ENCODE assay signal across 20 cellular contexts in genomic region chr2:152464853-152465470, GRCh38.
DNase-seq lines count a peak whose midpoint lies in the region; ATAC-seq and TF ChIP-seq lines count a peak whose summit lies in the region.
"Had no signal": no experiment of that assay in that cellular context is flagged by ENCODE, and none has a peak within 500 bp of the region (broad histone marks: within the 10 kb centered on the region; RNA-seq: fewer than 3 reads in every experiment).

No MANE protein-coding gene starts in this region.

- WGBS in body of pancreas, 2 donors, result 89 to 95% methylated on average over 7 of the region's 7 CpGs

- DNase-seq in DMS53 (lab: John Stamatoyannopoulos, UW) (peak; percentile 0), DMS53 treated with DMSO at 0.1 percent for 48 hours (lab: John Stamatoyannopoulos, UW; ENCODE audit: unreplicated experiment) (no peak), activated B cell treated with CpG ODN at 0.5 μM for 24 hours (no peak), lower lobe of right lung (no peak), body of pancreas (no peak)
- no peak for DNase-seq in activated naive CD4-positive, alpha-beta T cell treated with anti-CD3 and anti-CD28 coated beads, Interleukin-2, amount 50 U/mL, for 16 hours
- DNase-seq: activated gamma-delta T cell treated with Interleukin-2 at 50 U/mL for 16 hours; CD4-positive, alpha-beta T cell; dermis blood vessel endothelial cell; left colon; NCI-H187 treated with DMSO at 0.1 percent for 48 hours; NCI-H748 treated with DMSO at 0.1 percent for 48 hours; posterior cingulate gyrus had no signal

- H3K9me3 Mint-ChIP-seq in activated B cell treated with CpG ODN at 0.5 μM for 24 hours, result no peaks in the 10 kb centered on the region
- H3K9me3 Mint-ChIP-seq: CD4-positive, alpha-beta T cell; T-helper 1 cell treated with Interleukin-12 subunit alpha and Interleukin-12 subunit beta and Interleukin-4 antibody, amounts not matched to agents 30 μg/mL and 1 μg/mL, for 36 hours had no signal

- H3K36me3 ChIP-seq in lower lobe of right lung, result no peaks in the 10 kb centered on the region
- H3K36me3 ChIP-seq in body of pancreas (replicated peaks in 1 of 2; ENCODE audit: insufficient read depth in 1 of 2, low read depth in 2 of 2), result no peaks in the 10 kb centered on the region
- H3K36me3 ChIP-seq: esophagus muscularis mucosa had no signal

- no peaks in the 10 kb centered on the region for H3K27me3 ChIP-seq in layer of hippocampus (ENCODE audit: control insufficient read depth, insufficient read depth, low read length)
- no peaks in the 10 kb centered on the region for H3K27me3 ChIP-seq in lower lobe of right lung (ENCODE audit: low read depth)
- no peaks in the 10 kb centered on the region for H3K27me3 ChIP-seq in body of pancreas
- H3K27me3 ChIP-seq: esophagus muscularis mucosa, hepatocyte had no signal

- H3K4me3 Mint-ChIP-seq in activated B cell treated with CpG ODN at 0.5 μM for 24 hours, result no peak overlapping the region
- H3K4me3 Mint-ChIP-seq: CD4-positive, alpha-beta T cell; T-helper 1 cell treated with Interleukin-12 subunit alpha and Interleukin-12 subunit beta and Interleukin-4 antibody, amounts not matched to agents 30 μg/mL and 1 μg/mL, for 36 hours had no signal

- POLR2A ChIA-PET in activated B cell treated with CpG ODN at 0.5 μM for 24 hours (lab: Charles Lee), result no interaction called here

- H3K27ac Mint-ChIP-seq in activated B cell treated with CpG ODN at 0.5 μM for 24 hours, result peak overlapping the region; percentile 70
- H3K27ac Mint-ChIP-seq: CD4-positive, alpha-beta T cell; T-helper 1 cell treated with Interleukin-12 subunit alpha and Interleukin-12 subunit beta and Interleukin-4 antibody, amounts not matched to agents 30 μg/mL and 1 μg/mL, for 36 hours had no signal

- CTCF ChIA-PET in activated B cell treated with CpG ODN at 0.5 μM for 24 hours (lab: Charles Lee), result interaction anchor here (1.6 kb wide), 1 partner anchor 171 kb away, joined by 4 read pairs; no protein-coding TSS in a partner anchor

- H3K4me1 ChIP-seq in lower lobe of right lung (peaks cover 55% of the 10 kb centered on the region), body of pancreas (peaks cover 34% of the 10 kb centered on the region)

- H3K27ac ChIP-seq in layer of hippocampus (ENCODE audit: low read depth, low read length), result peak overlapping the region; percentile 95
- H3K27ac ChIP-seq in temporal lobe (ENCODE audit: low read depth, low read length), result peak overlapping the region; percentile 99
- H3K27ac ChIP-seq in lower lobe of right lung, result no peak overlapping the region
- no peak overlapping the region for H3K27ac ChIP-seq in body of pancreas
- H3K27ac ChIP-seq: esophagus muscularis mucosa had no signal

- TF ChIP-seq CTCF in activated B cell treated with CpG ODN at 0.5 μM for 24 hours (IDR thresholded peaks at IDR 0.05) (no peak), lower lobe of right lung (IDR thresholded peaks at IDR 0.05) (no peak), body of pancreas (IDR thresholded peaks at IDR 0.05) (no peak)

- TF ChIP-seq POLR2A in body of pancreas (IDR thresholded peaks at IDR 0.05), result no peak

- no peaks in the 10 kb centered on the region for H3K9me3 ChIP-seq in lower lobe of right lung
- H3K9me3 ChIP-seq in body of pancreas, result no peaks in the 10 kb centered on the region
- H3K9me3 ChIP-seq: esophagus muscularis mucosa had no signal

- H3K27me3 Mint-ChIP-seq in activated B cell treated with CpG ODN at 0.5 μM for 24 hours, result no peaks in the 10 kb centered on the region

- peaks cover 63% of the 10 kb centered on the region for H3K4me1 Mint-ChIP-seq in activated B cell treated with CpG ODN at 0.5 μM for 24 hours

- no peaks in the 10 kb centered on the region for H3K36me3 Mint-ChIP-seq in activated B cell treated with CpG ODN at 0.5 μM for 24 hours (ENCODE audit: low read depth)

- intact Hi-C loops in activated B cell treated with CpG ODN at 0.5 μM for 24 hours (cut with micrococcal nuclease), result loop anchor here (5.0 kb wide), 2 partner anchors 37 to 147 kb away; no protein-coding TSS in a partner anchor
- intact Hi-C loops in lower lobe of right lung (cut with DNase I), result no loop called here
- intact Hi-C loops in body of pancreas (cut with DNase I), result no loop called here

- no peak overlapping the region for H3K4me3 ChIP-seq in lower lobe of right lung
- H3K4me3 ChIP-seq in body of pancreas, result no peak overlapping the region
- H3K4me3 ChIP-seq: esophagus muscularis mucosa, GM12878, hepatocyte had no signal

- peak; percentile 41 for ATAC-seq in activated B cell treated with CpG ODN at 0.5 μM for 24 hours (ENCODE audit: low read depth)
- ATAC-seq in lower lobe of right lung, result no peak
- no peak for ATAC-seq in body of pancreas
- ATAC-seq: GM12878, HCT116, left colon had no signal

Comparison
In these comparisons a context has a peak if more than half of its experiments do, and no peak if none do; other contexts are left out.
1. H3K27ac ChIP-seq: peak in layer of hippocampus (single experiment) and temporal lobe (single experiment); none in lower lobe of right lung (single experiment) and body of pancreas (0 of 4).